In genomic region chr4:169116270-169116901, GRCh38 we compare ENCODE assay signal across 16 cellular contexts.
DNase-seq lines count a peak whose midpoint lies in the region; TF ChIP-seq lines count a peak whose summit lies in the region.
"Had no signal": no experiment of that assay in that cellular context is flagged by ENCODE, and none has a peak within 500 bp of the region (broad histone marks: within the 10 kb centered on the region; RNA-seq: fewer than 3 reads in every experiment).

No MANE protein-coding gene starts in this region.

- H3K4me1 ChIP-seq in breast epithelium (no peaks in the 10 kb centered on the region), stomach (peaks cover 4 to 35% (median 11%) of the 10 kb centered on the region in 4 donors), vagina (no peaks in the 10 kb centered on the region)
- H3K4me1 ChIP-seq: prostate gland had no signal

- TF ChIP-seq CTCF in breast epithelium (IDR thresholded peaks at IDR 0.05) (no peak), stomach (IDR thresholded peaks at IDR 0.05) (no peak), vagina (IDR thresholded peaks at IDR 0.05) (no peak)

- H3K4me3 ChIP-seq in breast epithelium (no peak overlapping the region), stomach (no peak overlapping the region), H7 (ENCODE audit: insufficient read depth, low read depth, low read length) (no peak overlapping the region), vagina (no peak overlapping the region)
- H3K4me3 ChIP-seq: prostate gland, tibial nerve had no signal

- 78 to 88% (median 85%) methylated on average over 12 of the region's 12 CpGs for WGBS in stomach, 5 donors

- H3K9me3 ChIP-seq in breast epithelium (no peaks in the 10 kb centered on the region), stomach (no peaks in the 10 kb centered on the region), vagina (no peaks in the 10 kb centered on the region)
- H3K9me3 ChIP-seq: prostate gland, tibial nerve had no signal

- TF ChIP-seq POLR2A in breast epithelium (IDR thresholded peaks at IDR 0.05) (no peak), stomach (IDR thresholded peaks at IDR 0.05) (no peak), vagina (IDR thresholded peaks at IDR 0.05) (no peak)

- DNase-seq in HK-2 (ENCODE audit: unreplicated experiment) (peak; percentile 8), breast epithelium (ENCODE audit: low spot score in 2 of 2) (no peak), kidney tubule cell (ENCODE audit: low spot score) (peak; percentile 37), stomach (no peak), H7 (no peak), HT-29 (ENCODE audit: low spot score) (no peak), vagina (ENCODE audit: extremely low spot score in 2 of 2) (no peak), NK-92 (lab: John Stamatoyannopoulos, UW; ENCODE audit: unreplicated experiment) (no peak)
- DNase-seq: activated CD8-positive, alpha-beta T cell treated with anti-CD3 and anti-CD28 coated beads, Interleukin-2, amount 10 ng/mL, durations not matched to agents 7 days and 5 days; activated naive CD8-positive, alpha-beta T cell treated with anti-CD3 and anti-CD28 coated beads for 36 hours; CD8-positive, alpha-beta memory T cell; left cardiac atrium; NCI-H774; T-helper 1 cell had no signal

- intact Hi-C loops in breast epithelium (cut with DNase I; ENCODE audit: low total_unique reads) = no loop called here
- intact Hi-C loops in stomach (cut with DNase I; ENCODE audit: low total_unique reads) = no loop called here
- intact Hi-C loops in vagina (cut with DNase I) = no loop called here

- H3K27ac ChIP-seq in breast epithelium (peak overlapping the region; percentile 19 to 71), stomach (peak overlapping the region; percentile 20 to 78 (median 64)), vagina (no peak overlapping the region)
- H3K27ac ChIP-seq: prostate gland had no signal

- H3K36me3 ChIP-seq in breast epithelium = peaks cover 2% of the 10 kb centered on the region
- peaks cover 7 to 90% (median 73%) of the 10 kb centered on the region in 4 donors for H3K36me3 ChIP-seq in stomach
- H3K36me3 ChIP-seq in H7 (replicated peaks; ENCODE audit: control insufficient read depth, insufficient read depth, low read length) = peaks cover 7% of the 10 kb centered on the region
- peaks cover 0 to 33% of the 10 kb centered on the region in 2 donors for H3K36me3 ChIP-seq in vagina

- H3K27me3 ChIP-seq in breast epithelium (no peaks in the 10 kb centered on the region), stomach (no peaks in the 10 kb centered on the region), H7 (ENCODE audit: control insufficient read depth, insufficient read depth, low read length) (no peaks in the 10 kb centered on the region), vagina (no peaks in the 10 kb centered on the region)
- H3K27me3 ChIP-seq: tibial nerve had no signal

- no peak for TF ChIP-seq EP300 in stomach (IDR thresholded peaks at IDR 0.05)

Comparison
In these comparisons a context has a peak if more than half of its experiments do, and no peak if none do; other contexts are left out.
1. DNase-seq: peak in HK-2 (single experiment) and kidney tubule cell (single experiment); none in breast epithelium (0 of 2), stomach (single experiment), H7 (single experiment), HT-29 (single experiment), vagina (0 of 2) and NK-92 (single experiment).